ENCODE assay signal across 1 cellular context in genomic region chr6:485655-486054, GRCh38.
TF ChIP-seq lines count a peak whose summit lies in the region.

No MANE protein-coding gene starts in this region.

TF ChIP-seq in IMR-90, 13 proteins besides CTCF, POLR2A, EP300 and RAD21 (continued from another document):
- no peak for TF ChIP-seq USF2 (IDR thresholded peaks at IDR 0.05; ENCODE audit: low read depth, low read length)
- TF ChIP-seq BHLHE40 (IDR thresholded peaks at IDR 0.05; ENCODE audit: low read depth, low read length), result no peak
- TF ChIP-seq ELK1 (IDR thresholded peaks at IDR 0.05; ENCODE audit: borderline replicate concordance, low read depth, low read length), result no peak
- no peak for TF ChIP-seq SMC3 (IDR thresholded peaks at IDR 0.05; ENCODE audit: low read depth, low read length)
- no peak for TF ChIP-seq MXI1 (IDR thresholded peaks at IDR 0.05; ENCODE audit: borderline replicate concordance, low read depth, low read length)
- TF ChIP-seq RFX5 (IDR thresholded peaks at IDR 0.05; ENCODE audit: low read depth, low read length), result no peak
